12 cellular contexts compared by ENCODE assay signal in the genomic region with DNA sequence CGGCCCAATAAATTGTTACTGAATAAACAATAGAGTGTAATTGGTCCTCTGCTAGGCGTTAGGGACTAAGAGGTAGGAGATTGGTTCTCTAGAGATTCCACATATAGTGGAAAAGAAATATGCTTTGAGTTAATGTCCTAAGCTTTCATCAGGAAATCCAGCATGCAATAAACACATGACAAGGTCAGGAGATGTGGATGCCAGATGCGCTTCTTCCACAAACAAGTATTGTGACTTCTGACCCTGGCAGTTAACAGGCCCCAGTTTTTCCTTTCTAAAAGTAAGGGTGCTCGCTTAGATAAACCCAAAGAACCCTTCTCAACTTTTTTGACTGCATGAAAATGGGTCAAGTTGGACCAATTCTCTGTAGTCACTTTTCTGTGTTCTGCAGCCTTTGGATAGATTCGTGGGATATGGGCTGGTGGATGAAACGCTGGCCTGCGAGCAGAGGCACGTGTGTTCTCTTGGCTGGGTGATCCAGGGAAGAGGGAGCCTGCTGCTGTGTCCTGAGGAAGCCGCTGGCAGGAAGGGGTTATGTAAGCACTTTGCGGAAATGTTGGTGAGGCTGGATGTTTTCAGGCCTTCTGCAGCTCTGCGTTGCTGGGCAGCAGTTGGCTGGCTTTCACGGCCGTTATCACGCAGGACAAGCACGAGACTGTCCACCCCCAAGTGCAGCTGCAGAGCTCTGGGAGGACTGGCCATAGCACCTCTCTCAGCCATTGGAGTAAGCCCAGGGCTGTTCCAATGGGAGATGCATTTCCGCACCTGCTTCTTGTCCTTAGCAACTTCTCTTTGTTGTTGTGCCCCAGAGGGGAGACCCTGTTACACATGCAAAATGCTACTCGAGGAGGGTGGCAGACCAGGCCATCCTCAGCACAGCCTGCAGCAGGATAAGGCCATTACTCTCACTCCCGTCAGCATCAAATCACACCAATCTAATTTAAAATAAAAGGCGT.
A peak's percentile ranks its signal among the peaks of the same experiment; 100 is the strongest.
DNase-seq lines count a peak whose midpoint lies in the region; ATAC-seq and FAIRE-seq lines count a peak whose summit lies in the region.
"Had no signal": no experiment of that assay in that cellular context is flagged by ENCODE, and none has a peak within 500 bp of the region (broad histone marks: within the 10 kb centered on the region; RNA-seq: fewer than 3 reads in every experiment).

No MANE protein-coding gene starts in this region.

- peak overlapping the region in 1 of 8 donors; percentile 20 for H3K4me3 Mint-ChIP-seq in CD4-positive, alpha-beta memory T cell
- H3K4me3 Mint-ChIP-seq: CD8-positive, alpha-beta T cell had no signal

- DNase-seq in GM04503 (ENCODE audit: low read depth) (peak; percentile 34), cerebellum (ENCODE audit: low spot score) (peak; percentile 6), inferior parietal cortex (ENCODE audit: extremely low spot score) (peak; percentile 43), sciatic nerve (ENCODE audit: low spot score) (peak; percentile 63), urothelium cell line (ENCODE audit: low spot score) (no peak)
- DNase-seq in CD4-positive, alpha-beta memory T cell, result no peak
- DNase-seq: CD8-positive, alpha-beta T cell; GOT3; MV-4-11 had no signal

- CTCF ChIA-PET in CD4-positive, alpha-beta memory T cell (lab: Charles Lee; ENCODE audit: partially characterized antibody), result no interaction called here

- no peak overlapping the region for H3K27ac Mint-ChIP-seq in CD4-positive, alpha-beta memory T cell
- H3K27ac Mint-ChIP-seq: activated T-helper 2 cell treated with anti-CD3 and anti-CD28 coated beads, Interferon-gamma antibody, Interleukin-2, Interleukin-4, amounts not matched to agents 10 μg/mL and 5 μg/mL and 100 μg/mL, durations not matched to agents 14 hours and 24 hours and 36 hours; CD8-positive, alpha-beta T cell had no signal

- H3K9me3 ChIP-seq in CD4-positive, alpha-beta memory T cell (ENCODE audit: control insufficient read depth in 1 of 2, low read length in 2 of 2), result no peaks in the 10 kb centered on the region

- H3K36me3 ChIP-seq in CD4-positive, alpha-beta memory T cell (ENCODE audit: insufficient read depth, low read length), result no peaks in the 10 kb centered on the region

- no peak for FAIRE-seq in urothelium cell line (lab: Jason Lieb, UNC)

- peaks cover 0 to 2% of the 10 kb centered on the region in 2 donors for H3K27me3 Mint-ChIP-seq in CD4-positive, alpha-beta memory T cell

- H3K4me1 Mint-ChIP-seq in CD4-positive, alpha-beta memory T cell, result peaks cover 5 to 22% (median 14%) of the 10 kb centered on the region in 4 donors

- ATAC-seq in sciatic nerve, result peak; percentile 93
- ATAC-seq in HG02623 (IDR thresholded peaks at IDR 0.05; ENCODE audit: unreplicated experiment), result no peak
- no peak for ATAC-seq in GM18517 (IDR thresholded peaks at IDR 0.05; ENCODE audit: unreplicated experiment)
- ATAC-seq: CD8-positive, alpha-beta T cell had no signal

- H3K27me3 ChIP-seq in CD4-positive, alpha-beta memory T cell (ENCODE audit: insufficient read depth, low read length), result no peaks in the 10 kb centered on the region

- intact Hi-C loops in sciatic nerve (cut with DNase I), result no loop called here
- intact Hi-C loops in CD4-positive, alpha-beta memory T cell (cut with micrococcal nuclease), result no loop called here

- peaks cover 14% of the 10 kb centered on the region for H3K4me1 ChIP-seq in CD4-positive, alpha-beta memory T cell (ENCODE audit: insufficient read depth, low read length)

- no peak overlapping the region for H3K27ac ChIP-seq in CD4-positive, alpha-beta memory T cell (ENCODE audit: low read depth, low read length)

- no peak overlapping the region for H3K4me3 ChIP-seq in CD4-positive, alpha-beta memory T cell (ENCODE audit: low read length in 2 of 2)

- no peaks in the 10 kb centered on the region for H3K9me3 Mint-ChIP-seq in CD4-positive, alpha-beta memory T cell
- H3K9me3 Mint-ChIP-seq: activated T-helper 2 cell treated with anti-CD3 and anti-CD28 coated beads, Interferon-gamma antibody, Interleukin-2, Interleukin-4, amounts not matched to agents 10 μg/mL and 5 μg/mL and 100 μg/mL, durations not matched to agents 14 hours and 24 hours and 36 hours; CD8-positive, alpha-beta T cell had no signal

- POLR2A ChIA-PET in CD4-positive, alpha-beta memory T cell (lab: Charles Lee; ENCODE audit: partially characterized antibody), result no interaction called here

- no peaks in the 10 kb centered on the region for H3K36me3 Mint-ChIP-seq in CD4-positive, alpha-beta memory T cell
- H3K36me3 Mint-ChIP-seq: CD8-positive, alpha-beta T cell had no signal

Comparison
In these comparisons a context has a peak if more than half of its experiments do, and no peak if none do; other contexts are left out.
1. DNase-seq: peak in GM04503 (single experiment), cerebellum (single experiment), inferior parietal cortex (single experiment) and sciatic nerve (single experiment); none in CD4-positive, alpha-beta memory T cell (0 of 5) and urothelium cell line (single experiment).